Comparison of ENCODE assay signal across 8 cellular contexts in genomic region chr10:73625884-73626753, GRCh38. TPM values are rescaled to one million over a fixed set of nuclear protein-coding genes. Genes with fewer than 3 reads are reported as not detected.
A peak's percentile ranks its signal among the peaks of the same experiment; 100 is the strongest.
DNase-seq lines count a peak whose midpoint lies in the region; ATAC-seq and TF ChIP-seq lines count a peak whose summit lies in the region.

No MANE protein-coding gene starts in this region.

- TF ChIP-seq POLR2A in IMR-90 (IDR thresholded peaks at IDR 0.05; ENCODE audit: low read depth, low read length) (peak; percentile 88), erythroblast (IDR thresholded peaks at IDR 0.05; ENCODE audit: low read length) (peak; percentile 92)

- peak overlapping the region; percentile 98 for H3K4ac ChIP-seq in IMR-90 (ENCODE audit: low read depth, low read length)

- peak overlapping the region; percentile 99 to 100 for H4K8ac ChIP-seq in IMR-90 (ENCODE audit: low read depth in 2 of 2, low read length in 2 of 2)

- peak overlapping the region; percentile 98 for H3K23ac ChIP-seq in IMR-90 (ENCODE audit: low read depth, low read length)

- dilution Hi-C loops in IMR-90 (cut with HindIII; ENCODE audit: low sequenced_read_pairs, unreplicated experiment) = no loop called here

- H2BK20ac ChIP-seq in IMR-90 (ENCODE audit: low read depth, low read length) = peak overlapping the region; percentile 16; the same call in 1 of the 2 replicates

- H3K9ac ChIP-seq in IMR-90 (ENCODE audit: low read depth, low read length) = peak overlapping the region; percentile 97

- peak overlapping the region; percentile 75; the same call in 2 of the 3 replicates for H2BK15ac ChIP-seq in IMR-90 (ENCODE audit: low read depth, low read length)

- H3K4me3 ChIP-seq in IMR-90 (ENCODE audit: insufficient read depth, low read depth, low read length) (peak overlapping the region; percentile 67), OCI-LY7 (ENCODE audit: low read depth, low read length, poor library complexity, severe bottlenecking) (peak overlapping the region; percentile 76)

- peak overlapping the region; percentile 99 for H3K14ac ChIP-seq in IMR-90 (replicated peaks; ENCODE audit: low read depth, low read length)

- H3K9me2 ChIP-seq in OCI-LY7 (ENCODE audit: insufficient read depth, low read length) = no peaks in the 10 kb centered on the region

- peaks cover 15% of the 10 kb centered on the region; the same call in 1 of the 2 replicates for H3K79me2 ChIP-seq in OCI-LY7 (ENCODE audit: insufficient read depth, low read depth, low read length)

- peak overlapping the region; percentile 85 for H3K56ac ChIP-seq in IMR-90 (ENCODE audit: extremely low read depth, insufficient read depth, low read length)

- H3K9me1 ChIP-seq in IMR-90 (ENCODE audit: insufficient read depth, low read length) = no peaks in the 10 kb centered on the region

- H3K36me3 ChIP-seq in IMR-90 (ENCODE audit: control insufficient read depth, insufficient read depth, low read length) (no peaks in the 10 kb centered on the region), OCI-LY7 (ENCODE audit: insufficient read depth, low read length) (no peaks in the 10 kb centered on the region)

- H2AFZ ChIP-seq in IMR-90 (replicated peaks; ENCODE audit: low read length, poor library complexity) = peak overlapping the region; percentile 98
- peak overlapping the region; percentile 66 for H2AFZ ChIP-seq in OCI-LY7 (ENCODE audit: low read length)

- BruUV-seq in IMR-90 (replicated peaks; lab: Mats Ljungman, UMichigan) = TSS peak; percentile 87
- BruUV-seq in OCI-LY7 (replicated peaks; lab: Mats Ljungman, UMichigan) = TSS peak; percentile 95

- peak overlapping the region; percentile 73 for H2BK120ac ChIP-seq in IMR-90 (ENCODE audit: low read depth, low read length)

- ATAC-seq in GM21529 (IDR thresholded peaks at IDR 0.05; ENCODE audit: unreplicated experiment) = peak; percentile 99
- ATAC-seq in IMR-90 (ENCODE audit: low read depth) = peak; percentile 96

- TF ChIP-seq CTCF in IMR-90 (conservative IDR thresholded peaks at IDR 0.05; ENCODE audit: low read depth, low read length) = no peak
- TF ChIP-seq CTCF in OCI-LY7 (conservative IDR thresholded peaks at IDR 0.05; ENCODE audit: low read length) = no peak

- POLR2A ChIA-PET in IMR-90 (lab: Charles Lee; ENCODE audit: unreplicated experiment) = interaction anchor here (0.5 to 0.7 kb wide), 3 partner anchors 14 to 50 kb away, joined by 4 to 5 read pairs (median 5); no protein-coding TSS in a partner anchor
- POLR2A ChIA-PET in OCI-LY7 (lab: Charles Lee) = interaction anchor here (0.6 to 1.3 kb wide), 6 partner anchors 9 to 1547 kb away, joined by 3 to 8 read pairs (median 4); no protein-coding TSS in a partner anchor

- H4K5ac ChIP-seq in IMR-90 (ENCODE audit: low read depth, low read length) = peak overlapping the region; percentile 95

- peak overlapping the region; percentile 79 for H2BK5ac ChIP-seq in IMR-90 (ENCODE audit: low read depth, low read length, poor library complexity, severe bottlenecking)

- peak; percentile 97 for DNase-seq in DMS114 treated with DMSO at 0.1 percent for 48 hours (lab: John Stamatoyannopoulos, UW; ENCODE audit: unreplicated experiment)
- DNase-seq in IMR-90 = peak; percentile 98
- DNase-seq in OCI-LY7 (ENCODE audit: low spot score) = peak; percentile 98
- peak; percentile 84 for DNase-seq in activated T-cell treated with anti-CD3 and anti-CD28 coated beads for 48 hours (ENCODE audit: low read depth)
- DNase-seq in erythroblast (lab: John Stamatoyannopoulos, UW) = peak; percentile 98
- peak; percentile 97 for DNase-seq in mucosa of gallbladder (ENCODE audit: low spot score)
- DNase-seq in stimulated activated CD8-positive, alpha-beta memory T cell treated with anti-CD3 and anti-CD28 coated beads, Interleukin-4, amount 100 ng/mL, for 24 hours (ENCODE audit: low read depth) = peak; percentile 84

- peak overlapping the region; percentile 96 for H2AK9ac ChIP-seq in IMR-90 (replicated peaks; ENCODE audit: low read depth, low read length, poor library complexity)

- CTCF ChIA-PET in IMR-90 (lab: Yijun Ruan, JAX) (no interaction called here), OCI-LY7 (lab: Charles Lee; ENCODE audit: unreplicated experiment) (interaction anchor here (0.6 to 1.0 kb wide), 2 partner anchors 113 to 201 kb away, joined by 3 read pairs; no protein-coding TSS in a partner anchor)

- H3K27ac ChIP-seq in IMR-90 (ENCODE audit: insufficient read depth, low read length) (peak overlapping the region; percentile 92), OCI-LY7 (ENCODE audit: low read depth, low read length, poor library complexity, severe bottlenecking) (peak overlapping the region; percentile 28)

- H3K4me1 ChIP-seq in IMR-90 (ENCODE audit: control insufficient read depth, insufficient read depth, low read length) (0 out of 2 replicates have a peak, but pooled peaks cover 1% of the 10 kb centered on the region), OCI-LY7 (ENCODE audit: insufficient read depth, low read length, poor library complexity, severe bottlenecking) (peaks cover 17% of the 10 kb centered on the region)

- peaks cover 14 to 27% of the 10 kb centered on the region in 2 experiments for H3K79me1 ChIP-seq in IMR-90 (ENCODE audit: low read depth in 1 of 2, low read length in 2 of 2)

- peak overlapping the region; percentile 84 for H3K18ac ChIP-seq in IMR-90 (ENCODE audit: low read depth, low read length)

- H3K9me3 ChIP-seq in IMR-90 (ENCODE audit: control insufficient read depth, insufficient read depth, low read length) = no peaks in the 10 kb centered on the region
- H3K9me3 ChIP-seq in OCI-LY7 (ENCODE audit: low read length) = no peaks in the 10 kb centered on the region

- no peak for TF ChIP-seq RAD21 in IMR-90 (IDR thresholded peaks at IDR 0.05; ENCODE audit: low read length)

- intact Hi-C loops in IMR-90 (cut with micrococcal nuclease) = loop anchor here (1.0 kb wide), 1 partner anchor 97 kb away; no protein-coding TSS in a partner anchor
- intact Hi-C loops in OCI-LY7 (cut with micrococcal nuclease; ENCODE audit: unreplicated experiment) = loop anchor here (1.0 to 2.0 kb wide), 2 partner anchors 379 to 529 kb away; partner anchors contain the start of genes DNAJC9 and P4HA1

- H3K4me2 ChIP-seq in IMR-90 (ENCODE audit: low read depth, low read length) (peak overlapping the region; percentile 94), OCI-LY7 (ENCODE audit: low read length) (peak overlapping the region; percentile 91)

- H2AK5ac ChIP-seq in IMR-90 (ENCODE audit: low read depth, low read length) = peak overlapping the region; percentile 52

- WGBS in IMR-90 (ENCODE audit: extremely low coverage in 2 of 2, insufficient read length in 1 of 2), 2 experiments = 4% methylated on average over 18 of the region's 42 CpGs; no CpG with 5 or more reads in 1 of the 2 experiments

- no peaks in the 10 kb centered on the region for H3K27me3 ChIP-seq in IMR-90 (ENCODE audit: control insufficient read depth, insufficient read depth, low read length)

- H4K20me1 ChIP-seq in IMR-90 (ENCODE audit: insufficient read depth, low read length) (no peaks in the 10 kb centered on the region), OCI-LY7 (ENCODE audit: insufficient read depth, low read length) (no peaks in the 10 kb centered on the region)

- in situ Hi-C loops in IMR-90 (cut with MboI; ENCODE audit: low sequenced_read_pairs) = loop anchor here (25.0 kb wide), 1 partner anchor 364 kb away; the partner anchor contains the start of gene MRPS16

- H4K91ac ChIP-seq in IMR-90 (ENCODE audit: insufficient read depth, low read depth, low read length) = peak overlapping the region; percentile 96

TF ChIP-seq in IMR-90, 13 proteins besides CTCF, POLR2A, EP300 and RAD21 (continues in another document):
- TF ChIP-seq MAZ (IDR thresholded peaks at IDR 0.05; ENCODE audit: borderline replicate concordance, low read depth, low read length) (peak; percentile 3; the same call in 1 of the 2 replicates), MAFK (IDR thresholded peaks at IDR 0.05; ENCODE audit: low read depth, low read length) (no peak), CHD1 (IDR thresholded peaks at IDR 0.05; ENCODE audit: low read depth, low read length) (no peak), ELK1 (IDR thresholded peaks at IDR 0.05; ENCODE audit: borderline replicate concordance, low read depth, low read length) (no peak)

RNA-seq across cellular contexts. Expression of gene MYOZ1, which starts 15.2 kb away (rescaled TPM):
- total RNA-seq in IMR-90 (2012; rRNA removed) (under 0.01 and 0.18 TPM in 2 replicates), OCI-LY7 (2022) (not detected in 2 replicates), mucosa of gallbladder (0.52 TPM)
- 0.27 and 0.29 TPM in 2 replicates for polyA plus RNA-seq in IMR-90 (2012; rRNA removed)
- 0.15 and 0.24 TPM in 2 replicates for polyA plus RNA-seq in IMR-90 (2012; cell fraction: cytosol; rRNA removed)
- 0.04 and 0.10 TPM in 2 replicates for polyA plus RNA-seq in IMR-90 (2012; cell fraction: nucleus; rRNA removed; ENCODE audit: low replicate concordance)
- not detected in 2 replicates for total RNA-seq in OCI-LY7 (2014; rRNA removed; shearing (Covaris generic))

RNA-seq across cellular contexts. Expression of gene SYNPO2L, which starts 29.7 kb away (rescaled TPM):
- total RNA-seq in IMR-90 (2012; rRNA removed) (under 0.01 and 0.18 TPM in 2 replicates), OCI-LY7 (2022) (not detected in 2 replicates), mucosa of gallbladder (0.49 TPM)
- 0.62 and 0.75 TPM in 2 replicates for polyA plus RNA-seq in IMR-90 (2012; rRNA removed)
- 0.41 and 0.60 TPM in 2 replicates for polyA plus RNA-seq in IMR-90 (2012; cell fraction: cytosol; rRNA removed)
- polyA plus RNA-seq in IMR-90 (2012; cell fraction: nucleus; rRNA removed; ENCODE audit: low replicate concordance) = 0.53 and 0.86 TPM in 2 replicates
- total RNA-seq in OCI-LY7 (2014; rRNA removed; shearing (Covaris generic)) = not detected in 2 replicates

RNA-seq across cellular contexts. Expression of gene USP54, which starts 35.0 kb away (rescaled TPM):
- 7.9 and 8.9 TPM in 2 replicates for total RNA-seq in IMR-90 (2012; rRNA removed)
- polyA plus RNA-seq in IMR-90 (2012; rRNA removed) = 4.0 and 4.5 TPM in 2 replicates
- polyA plus RNA-seq in IMR-90 (2012; cell fraction: cytosol; rRNA removed) = 1.1 and 1.8 TPM in 2 replicates
- polyA plus RNA-seq in IMR-90 (2012; cell fraction: nucleus; rRNA removed; ENCODE audit: low replicate concordance) = 4.1 and 7.2 TPM in 2 replicates
- 9.7 and 15.2 TPM in 2 replicates for total RNA-seq in OCI-LY7 (2014; rRNA removed; shearing (Covaris generic))
- total RNA-seq in OCI-LY7 (2022) = 16.4 and 17.6 TPM in 2 replicates
- total RNA-seq in mucosa of gallbladder = 65.2 TPM

Comparison
In these comparisons a context has a peak if more than half of its experiments do, and no peak if none do; other contexts are left out.
1. Peak in every context shown above with its lines: DNase-seq, ATAC-seq, H3K4me3 ChIP-seq and H3K27ac ChIP-seq.